Comparison of ENCODE assay signal across 8 cellular contexts in the genomic region with DNA sequence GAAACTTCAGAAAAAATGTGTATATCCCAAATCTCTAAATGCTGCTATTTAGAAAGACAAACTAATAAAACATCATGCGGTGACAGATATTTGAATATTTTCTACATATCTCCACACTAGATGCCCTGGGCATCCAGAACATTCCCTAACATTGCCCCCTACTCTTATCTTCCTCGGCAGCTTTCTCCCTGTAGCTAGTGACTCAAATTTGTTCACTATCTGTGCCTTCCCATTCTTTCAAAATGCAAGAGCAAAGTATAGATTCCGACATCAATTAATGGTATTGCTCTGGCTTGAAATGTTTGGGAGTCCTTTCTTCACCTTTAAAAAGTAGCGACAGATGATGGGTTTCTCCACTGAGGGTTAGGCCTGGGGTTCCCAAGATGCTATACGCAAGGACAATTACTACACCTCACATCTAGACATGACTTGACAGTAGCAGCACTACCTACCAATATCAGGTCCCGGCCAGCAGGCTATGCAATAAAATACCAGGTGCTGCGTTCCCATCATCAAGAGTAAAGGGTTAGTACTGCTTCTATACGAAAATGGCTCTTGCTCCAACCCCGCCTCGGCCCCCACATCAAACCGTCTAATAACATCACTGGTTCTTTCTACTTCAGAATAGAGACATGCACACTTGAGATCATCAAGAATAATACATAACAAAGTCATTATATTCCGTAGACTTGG. TPM values are rescaled to one million over a fixed set of nuclear protein-coding genes. Genes with fewer than 3 reads are reported as not detected.
DNase-seq lines count a peak whose midpoint lies in the region; ATAC-seq and TF ChIP-seq lines count a peak whose summit lies in the region.

No MANE protein-coding gene starts in this region.

- no peaks in the 10 kb centered on the region for H3K9me3 Mint-ChIP-seq in stimulated activated effector memory CD8-positive, alpha-beta T cell treated with anti-CD3 and anti-CD28 coated beads, Interleukin-12 subunit alpha, Interleukin-12 subunit beta, amount 100 ng/mL, for 72 hours

- peaks cover 13% of the 10 kb centered on the region for H3K4me1 ChIP-seq in PC-9 (replicated peaks; ENCODE audit: insufficient read depth)

- POLR2A ChIA-PET in PC-9 (lab: Charles Lee; ENCODE audit: unreplicated experiment): interaction anchor here (0.6 kb wide), 1 partner anchor 9 kb away, joined by 3 read pairs; no protein-coding TSS in a partner anchor

- no peaks in the 10 kb centered on the region for H3K9me3 ChIP-seq in PC-9 (ENCODE audit: insufficient read depth, low read depth)

- peak overlapping the region; percentile 84 for H2AFZ ChIP-seq in PC-9

- H3K4me3 Mint-ChIP-seq in stimulated activated effector memory CD8-positive, alpha-beta T cell treated with anti-CD3 and anti-CD28 coated beads, Interleukin-12 subunit alpha, Interleukin-12 subunit beta, amount 100 ng/mL, for 72 hours: peak overlapping the region; percentile 96

- peak; percentile 63 for ATAC-seq in stimulated activated effector memory CD8-positive, alpha-beta T cell treated with anti-CD3 and anti-CD28 coated beads, Interleukin-12 subunit alpha, Interleukin-12 subunit beta, amount 100 ng/mL, for 72 hours
- no peak for ATAC-seq in HG02973 (IDR thresholded peaks at IDR 0.05; ENCODE audit: unreplicated experiment)

- H3F3A ChIP-seq in PC-9 (ENCODE audit: insufficient read depth, low read depth): peaks cover 4% of the 10 kb centered on the region; the same call in 1 of the 2 replicates

- peaks cover 34% of the 10 kb centered on the region for H3K36me3 Mint-ChIP-seq in stimulated activated effector memory CD8-positive, alpha-beta T cell treated with anti-CD3 and anti-CD28 coated beads, Interleukin-12 subunit alpha, Interleukin-12 subunit beta, amount 100 ng/mL, for 72 hours

- in situ Hi-C loops in T47D (cut with HindIII; ENCODE audit: low pct_unique_long_range_greater_than_20kb, low sequenced_read_pairs): no loop called here

- H3K79me2 ChIP-seq in PC-9 (ENCODE audit: low read depth): peaks cover 31% of the 10 kb centered on the region

- TF ChIP-seq CTCF in HFF-Myc (IDR thresholded peaks at IDR 0.05; ENCODE audit: low read depth, low read length, missing control alignments) (no peak), PC-9 (conservative IDR thresholded peaks at IDR 0.05) (no peak), kidney epithelial cell (IDR thresholded peaks at IDR 0.05; ENCODE audit: insufficient read depth, low read length, poor library complexity, severe bottlenecking) (no peak)

- no peak for DNase-seq in HFF-Myc (ENCODE audit: extremely low read depth, low read depth)
- DNase-seq in PC-9: peak in 1 of 2 experiments; percentile 14
- peak; percentile 16 to 39 for DNase-seq in T47D (ENCODE audit: low read depth in 1 of 2, low spot score in 1 of 2)
- no peak for DNase-seq in kidney epithelial cell (ENCODE audit: low read depth)
- DNase-seq in stimulated activated effector memory CD8-positive, alpha-beta T cell treated with anti-CD3 and anti-CD28 coated beads, Interleukin-12 subunit alpha, Interleukin-12 subunit beta, amount 100 ng/mL, for 72 hours (ENCODE audit: low spot score in 2 of 2): peak in 1 of 2 donors; percentile 5
- no peak for DNase-seq in NCI-H226

- H3K4me3 ChIP-seq in GM08714 (ENCODE audit: low read length) (peak overlapping the region; percentile 78), HFF-Myc (replicated peaks; ENCODE audit: low read depth, low read length) (peak overlapping the region; percentile 92), PC-9 (peak overlapping the region; percentile 80), kidney epithelial cell (ENCODE audit: low read depth, low read length) (peak overlapping the region; percentile 84)

- peaks cover 57% of the 10 kb centered on the region for H3K4me1 Mint-ChIP-seq in stimulated activated effector memory CD8-positive, alpha-beta T cell treated with anti-CD3 and anti-CD28 coated beads, Interleukin-12 subunit alpha, Interleukin-12 subunit beta, amount 100 ng/mL, for 72 hours

- H3K4me2 ChIP-seq in PC-9: peak overlapping the region; percentile 88

- intact Hi-C loops in PC-9 (cut with micrococcal nuclease; ENCODE audit: unreplicated experiment): no loop called here

- H3K36me3 ChIP-seq in PC-9 (ENCODE audit: low read depth) (no peaks in the 10 kb centered on the region), kidney epithelial cell (ENCODE audit: control insufficient read depth, insufficient read depth, low read length) (peaks cover 2% of the 10 kb centered on the region)

- no peaks in the 10 kb centered on the region for H3K9me2 ChIP-seq in PC-9 (ENCODE audit: insufficient read depth)

- no peak overlapping the region for H3K27ac ChIP-seq in PC-9

- BruUV-seq in PC-9 (replicated peaks; lab: Mats Ljungman, UMichigan): TSS peak; percentile 64

- H3K27me3 ChIP-seq in PC-9 (ENCODE audit: insufficient read depth, low read depth) (no peaks in the 10 kb centered on the region), kidney epithelial cell (ENCODE audit: control insufficient read depth, insufficient read depth, low read length) (no peaks in the 10 kb centered on the region)

- no peaks in the 10 kb centered on the region for H4K20me1 ChIP-seq in PC-9 (ENCODE audit: insufficient read depth)

- CTCF ChIA-PET in PC-9 (lab: Charles Lee): no interaction called here

- peak overlapping the region; percentile 99 for H3K27ac Mint-ChIP-seq in stimulated activated effector memory CD8-positive, alpha-beta T cell treated with anti-CD3 and anti-CD28 coated beads, Interleukin-12 subunit alpha, Interleukin-12 subunit beta, amount 100 ng/mL, for 72 hours

RNA-seq across cellular contexts. Expression of a gene that starts 0.6 kb away (rescaled TPM):
- total RNA-seq in PC-9 (2021) (17.1 and 18.2 TPM in 2 replicates), kidney epithelial cell (16.9 and 19.0 TPM in 2 replicates)

RNA-seq across cellular contexts. Expression of a gene that starts 28.2 kb away (rescaled TPM):
- total RNA-seq in PC-9 (2021) (12.5 and 17.5 TPM in 2 replicates), kidney epithelial cell (22.3 and 23.6 TPM in 2 replicates)

Comparison
In these comparisons a context has a peak if more than half of its experiments do, and no peak if none do; other contexts are left out.
1. DNase-seq: peak in T47D (2 of 2); none in HFF-Myc (single experiment), kidney epithelial cell (single experiment) and NCI-H226 (single experiment).
2. Peak in every context shown above with its lines, with median percentiles within 50 percentile points of each other: H3K4me3 ChIP-seq.